10 cellular contexts compared by ENCODE assay signal in the genomic region with DNA sequence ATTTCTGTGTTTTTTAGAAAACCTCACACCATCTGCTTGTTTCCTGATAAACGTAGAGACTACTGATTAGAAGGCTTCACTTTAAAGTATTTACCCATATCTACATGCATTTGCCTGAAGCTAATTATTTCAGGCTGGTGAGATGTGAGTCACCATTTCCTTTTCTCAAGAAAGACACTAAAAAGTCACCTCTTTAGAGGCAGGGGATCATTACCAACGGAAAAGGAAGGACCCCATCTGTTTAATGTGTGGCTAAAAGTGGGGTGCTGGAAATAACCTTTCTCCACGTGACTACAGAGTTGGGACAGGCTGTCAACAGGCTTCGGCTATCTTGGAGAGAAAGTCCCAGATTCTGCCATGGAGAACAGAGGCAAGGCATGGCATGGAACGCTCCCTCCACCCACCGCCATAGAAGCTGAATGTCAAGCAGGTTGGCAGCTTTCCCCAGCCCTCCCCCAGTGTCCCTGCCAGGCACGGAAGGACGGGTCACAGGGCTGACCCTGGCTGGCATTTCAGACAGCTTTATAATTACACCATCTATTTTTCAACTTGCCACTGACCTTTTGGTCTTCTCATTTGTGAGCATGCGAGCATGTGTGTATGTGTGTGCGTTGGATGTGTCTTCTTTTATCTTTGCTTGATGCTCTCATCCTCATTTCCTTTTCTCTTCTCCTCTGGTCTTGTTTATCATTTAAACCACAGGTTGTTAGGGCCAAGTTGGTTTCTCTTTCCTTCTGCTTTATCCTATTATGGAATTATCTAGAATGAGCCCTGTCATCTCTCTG.
DNase-seq lines count a peak whose midpoint lies in the region; ATAC-seq, FAIRE-seq and TF ChIP-seq lines count a peak whose summit lies in the region.
"Had no signal": no experiment of that assay in that cellular context is flagged by ENCODE, and none has a peak within 500 bp of the region (broad histone marks: within the 10 kb centered on the region; RNA-seq: fewer than 3 reads in every experiment).

No MANE protein-coding gene starts in this region.

- H3K27me3 Mint-ChIP-seq in T-helper 2 cell treated with Interferon-gamma antibody and Interleukin-4, amounts not matched to agents 5 μg/mL and 100 μg/mL, for 36 hours (ENCODE audit: low read depth), result peaks cover 2% of the 10 kb centered on the region

- H3K27me3 ChIP-seq in pancreas, result no peaks in the 10 kb centered on the region

- H3K4me3 ChIP-seq in pancreas, result no peak overlapping the region

- no peak for TF ChIP-seq CTCF in pancreas (IDR thresholded peaks at IDR 0.05)

- H3K27ac Mint-ChIP-seq in T-helper 2 cell treated with Interferon-gamma antibody and Interleukin-4, amounts not matched to agents 5 μg/mL and 100 μg/mL, for 36 hours, result peak overlapping the region; percentile 93

- no peak for FAIRE-seq in pancreas (lab: Jason Lieb, UNC)
- FAIRE-seq: islet of Langerhans had no signal

- intact Hi-C loops in pancreas (cut with DNase I), result no loop called here

- H3K9me3 Mint-ChIP-seq in T-helper 2 cell treated with Interferon-gamma antibody and Interleukin-4, amounts not matched to agents 5 μg/mL and 100 μg/mL, for 36 hours, result peaks cover 18% of the 10 kb centered on the region

- peaks cover 24% of the 10 kb centered on the region for H3K4me1 Mint-ChIP-seq in T-helper 2 cell treated with Interferon-gamma antibody and Interleukin-4, amounts not matched to agents 5 μg/mL and 100 μg/mL, for 36 hours (ENCODE audit: low read depth)

- WGBS in pancreas, 2 donors, result 35 to 44% methylated on average over 10 of the region's 10 CpGs

- DNase-seq in T-helper 2 cell treated with Interferon-gamma antibody and Interleukin-4, amounts not matched to agents 5 μg/mL and 100 μg/mL, for 36 hours (ENCODE audit: low spot score), result peak; percentile 51
- DNase-seq in fibroblast of gingiva (ENCODE audit: low read depth) (peak; percentile 9), pancreas (no peak)
- peak; percentile 2 to 11 for DNase-seq in stimulated activated CD4-positive, alpha-beta T cell treated with anti-CD3 and anti-CD28 coated beads, Interleukin-2, amount 100 ng/mL, for 48 hours

- no peaks in the 10 kb centered on the region for H3K4me1 ChIP-seq in pancreas

- no peak overlapping the region for H3K27ac ChIP-seq in pancreas
- H3K27ac ChIP-seq: VCaP had no signal

- ATAC-seq in GM19463 (IDR thresholded peaks at IDR 0.05; ENCODE audit: unreplicated experiment), result peak; percentile 66
- ATAC-seq in HG02678 (IDR thresholded peaks at IDR 0.05; ENCODE audit: unreplicated experiment), result no peak
- ATAC-seq in pancreas, result no peak
- ATAC-seq in HG02642 (IDR thresholded peaks at IDR 0.05; ENCODE audit: poor library complexity, unreplicated experiment), result no peak
- ATAC-seq in HG02623 (IDR thresholded peaks at IDR 0.05; ENCODE audit: unreplicated experiment), result no peak

- H3K36me3 ChIP-seq in pancreas, result no peaks in the 10 kb centered on the region

- no peaks in the 10 kb centered on the region for H3K9me3 ChIP-seq in pancreas

- H3K4me3 Mint-ChIP-seq in T-helper 2 cell treated with Interferon-gamma antibody and Interleukin-4, amounts not matched to agents 5 μg/mL and 100 μg/mL, for 36 hours, result peak overlapping the region; percentile 65

- peaks cover 9% of the 10 kb centered on the region for H3K36me3 Mint-ChIP-seq in T-helper 2 cell treated with Interferon-gamma antibody and Interleukin-4, amounts not matched to agents 5 μg/mL and 100 μg/mL, for 36 hours (ENCODE audit: low read depth)

Comparison
In these comparisons a context has a peak if more than half of its experiments do, and no peak if none do; other contexts are left out.
1. DNase-seq: peak in T-helper 2 cell treated with Interferon-gamma antibody and Interleukin-4, amounts not matched to agents 5 μg/mL and 100 μg/mL, for 36 hours (single experiment), fibroblast of gingiva (single experiment) and stimulated activated CD4-positive, alpha-beta T cell treated with anti-CD3 and anti-CD28 coated beads, Interleukin-2, amount 100 ng/mL, for 48 hours (2 of 2); none in pancreas (0 of 6).